ENCODE assay signal across 8 cellular contexts in genomic region chr5:30040483-30041116, GRCh38.
A peak's percentile ranks its signal among the peaks of the same experiment; 100 is the strongest.
DNase-seq lines count a peak whose midpoint lies in the region; ATAC-seq and TF ChIP-seq lines count a peak whose summit lies in the region.

No MANE protein-coding gene starts in this region.

- no peak overlapping the region for H3K27ac ChIP-seq in heart right ventricle

- H3K4me3 Mint-ChIP-seq in chondrocyte (ENCODE audit: unreplicated experiment) (no peak overlapping the region), nephron (no peak overlapping the region)

- no peak overlapping the region for H3K4me3 ChIP-seq in heart right ventricle

- H3K36me3 Mint-ChIP-seq in chondrocyte (ENCODE audit: low read depth) (no peaks in the 10 kb centered on the region), nephron (ENCODE audit: low read depth) (no peaks in the 10 kb centered on the region)

- TF ChIP-seq EP300 in Ishikawa (IDR thresholded peaks at IDR 0.05; ENCODE audit: borderline replicate concordance): no peak

- H3K4me1 Mint-ChIP-seq in chondrocyte (ENCODE audit: low read depth) (peaks cover 12% of the 10 kb centered on the region), nephron (no peaks in the 10 kb centered on the region)

- intact Hi-C loops in heart right ventricle (cut with DNase I) (no loop called here), left cardiac atrium (cut with DNase I) (no loop called here)

- no peak for ATAC-seq in heart right ventricle
- ATAC-seq in left cardiac atrium: no peak
- ATAC-seq in GM21825 (IDR thresholded peaks at IDR 0.05; ENCODE audit: unreplicated experiment): no peak
- no peak for ATAC-seq in GM21447 (IDR thresholded peaks at IDR 0.05; ENCODE audit: unreplicated experiment)

- peak in 5 of 9 donors; percentile 35 to 52 (median 42) for TF ChIP-seq CTCF in heart right ventricle (IDR thresholded peaks at IDR 0.05)
- TF ChIP-seq CTCF in chondrocyte (IDR thresholded peaks at IDR 0.05): peak; percentile 97
- peak; percentile 61 to 74 (median 62) for TF ChIP-seq CTCF in nephron (IDR thresholded peaks at IDR 0.05; ENCODE audit: unreplicated experiment in 3 of 3)

- no peaks in the 10 kb centered on the region for H3K36me3 ChIP-seq in heart right ventricle

- WGBS in heart right ventricle, 2 donors: 26% methylated on average over 6 of the region's 6 CpGs

- H3K9me3 ChIP-seq in heart right ventricle: no peaks in the 10 kb centered on the region

- no peak for DNase-seq in heart right ventricle
- no peak for DNase-seq in left cardiac atrium
- DNase-seq in NOMO-1 treated with DMSO at 0.1 percent for 48 hours (lab: John Stamatoyannopoulos, UW; ENCODE audit: unreplicated experiment): peak; percentile 60
- DNase-seq in chondrocyte (ENCODE audit: low spot score): no peak

- no peaks in the 10 kb centered on the region for H3K27me3 ChIP-seq in heart right ventricle

- H3K9me3 Mint-ChIP-seq in chondrocyte (ENCODE audit: low read depth) (no peaks in the 10 kb centered on the region), nephron (no peaks in the 10 kb centered on the region)

- TF ChIP-seq RAD21 in Ishikawa (IDR thresholded peaks at IDR 0.05; ENCODE audit: low read depth): peak; percentile 93

- no peaks in the 10 kb centered on the region for H3K27me3 Mint-ChIP-seq in chondrocyte (ENCODE audit: low read depth)
- H3K27me3 Mint-ChIP-seq in nephron (ENCODE audit: low read depth): no peaks in the 10 kb centered on the region

- H3K27ac Mint-ChIP-seq in chondrocyte (ENCODE audit: unreplicated experiment) (no peak overlapping the region), nephron (no peak overlapping the region)

- H3K4me1 ChIP-seq in heart right ventricle: no peaks in the 10 kb centered on the region

TF ChIP-seq in Ishikawa, 13 proteins besides CTCF, POLR2A, EP300 and RAD21:
- TF ChIP-seq ZBTB7A (IDR thresholded peaks at IDR 0.05; ENCODE audit: low read depth) (no peak), CREB1 (IDR thresholded peaks at IDR 0.05; ENCODE audit: low read depth) (no peak), USF1 (IDR thresholded peaks at IDR 0.05) (no peak), TEAD4 (IDR thresholded peaks at IDR 0.05) (no peak), YY1 (IDR thresholded peaks at IDR 0.05; ENCODE audit: low read depth) (no peak), EGR1 (IDR thresholded peaks at IDR 0.05) (no peak), FOXM1 (IDR thresholded peaks at IDR 0.05; ENCODE audit: borderline replicate concordance, low read depth) (no peak), CEBPB (IDR thresholded peaks at IDR 0.05) (no peak), REST (IDR thresholded peaks at IDR 0.05; ENCODE audit: low read depth) (no peak), MAX (IDR thresholded peaks at IDR 0.05) (no peak), TCF12 (IDR thresholded peaks at IDR 0.05; ENCODE audit: low read depth) (no peak), NFIC (IDR thresholded peaks at IDR 0.05) (no peak), TAF1 (IDR thresholded peaks at IDR 0.05; ENCODE audit: low read depth) (no peak)

Comparison
In these comparisons a context has a peak if more than half of its experiments do, and no peak if none do; other contexts are left out.
1. CTCF ChIP-seq: peak in every context shown above with its lines; median percentile 97 in chondrocyte; 62 in nephron; 42 in heart right ventricle.